8 cellular contexts compared by ENCODE assay signal in the genomic region with DNA sequence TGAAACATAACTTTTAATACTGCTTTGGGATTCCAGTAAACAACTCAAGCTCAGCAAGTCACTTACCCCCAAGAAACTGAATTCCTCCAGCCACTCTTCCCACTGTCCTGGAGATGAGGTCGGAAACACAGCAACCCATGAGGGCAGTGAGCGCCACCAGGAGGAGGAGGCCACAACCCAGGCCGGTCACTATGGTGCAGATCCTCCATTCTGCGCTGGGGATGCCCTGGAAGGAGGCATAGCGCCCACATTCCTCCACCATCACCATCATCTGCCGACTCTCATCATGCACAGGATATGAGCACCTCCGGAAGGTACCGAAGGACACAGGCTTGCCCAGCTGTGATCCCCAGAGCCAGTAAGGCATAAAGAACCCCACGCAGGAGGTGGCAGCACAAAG. TPM values are rescaled to one million over a fixed set of nuclear protein-coding genes. Genes with fewer than 3 reads are reported as not detected.
A peak's percentile ranks its signal among the peaks of the same experiment; 100 is the strongest.
DNase-seq lines count a peak whose midpoint lies in the region; ATAC-seq and TF ChIP-seq lines count a peak whose summit lies in the region.

No MANE protein-coding gene starts in this region.

- no peak for DNase-seq in AG04450 (ENCODE audit: low read depth, low spot score)
- DNase-seq in MG63: no peak
- no peak for DNase-seq in esophagus squamous epithelium (lab: John Stamatoyannopoulos, UW)
- DNase-seq in neural crest cell (ENCODE audit: low read depth, low spot score): peak; percentile 23
- DNase-seq in HUDEP-2 (lab: John Stamatoyannopoulos, UW; ENCODE audit: unreplicated experiment in 76 of 76): no peak
- DNase-seq in RKO (ENCODE audit: low spot score): no peak
- DNase-seq in T1000 (lab: John Stamatoyannopoulos, UW): no peak

- WGBS in esophagus squamous epithelium, 2 donors: 76 to 82% methylated on average over 2 to 9 of the region's 9 CpGs

- H3K36me3 Mint-ChIP-seq in neural crest cell (ENCODE audit: low read depth): peaks cover 7% of the 10 kb centered on the region

- intact Hi-C loops in esophagus squamous epithelium (cut with DNase I): no loop called here

- no peak overlapping the region for H3K27ac ChIP-seq in AG04450 (ENCODE audit: low read depth, low read length)
- H3K27ac ChIP-seq in esophagus squamous epithelium: peak overlapping the region in 1 of 4 donors; percentile 19

- H3K4me3 Mint-ChIP-seq in neural crest cell: peak overlapping the region; percentile 91

- TF ChIP-seq CTCF in AG04450 (IDR thresholded peaks at IDR 0.05; ENCODE audit: low read depth, low read length): peak; percentile 18; the same call in 1 of the 2 replicates
- TF ChIP-seq CTCF in esophagus squamous epithelium (IDR thresholded peaks at IDR 0.05): no peak
- peak; percentile 26 for TF ChIP-seq CTCF in neural crest cell (conservative IDR thresholded peaks at IDR 0.05)

- H3K4me3 ChIP-seq in AG04450 (ENCODE audit: low read depth, low read length) (peak overlapping the region; percentile 7; the same call in 1 of the 2 replicates), MG63 (peak overlapping the region; percentile 100), esophagus squamous epithelium (peak overlapping the region in 3 of 4 donors; percentile 25 to 78 (median 75))

- peaks cover 52% of the 10 kb centered on the region for H3K4me1 Mint-ChIP-seq in neural crest cell

- CTCF ChIA-PET in AG04450 (lab: Charles Lee): interaction anchor here (0.6 to 5.9 kb wide), 5 partner anchors 12 to 549 kb away, joined by 3 to 36 read pairs (median 3); no protein-coding TSS in a partner anchor

- H3K9me3 ChIP-seq in AG04450 (ENCODE audit: control insufficient read depth, insufficient read depth, low read length): no peaks in the 10 kb centered on the region; the same call in 1 of the 2 replicates
- H3K9me3 ChIP-seq in MG63: 0 out of 2 replicates have a peak, but pooled peaks cover 4% of the 10 kb centered on the region
- no peaks in the 10 kb centered on the region for H3K9me3 ChIP-seq in esophagus squamous epithelium

- H3K27ac Mint-ChIP-seq in neural crest cell (ENCODE audit: unreplicated experiment): peak overlapping the region; percentile 10

- H3K4me1 ChIP-seq in esophagus squamous epithelium: peaks cover 3 to 59% (median 9%) of the 10 kb centered on the region in 3 donors

- H3K9me3 Mint-ChIP-seq in neural crest cell: peaks cover under 1% of the 10 kb centered on the region

- no peaks in the 10 kb centered on the region for H3K27me3 ChIP-seq in AG04450 (ENCODE audit: control insufficient read depth, insufficient read depth, low read length)
- no peaks in the 10 kb centered on the region for H3K27me3 ChIP-seq in MG63
- H3K27me3 ChIP-seq in esophagus squamous epithelium: peaks cover 0 to 10% (median 0%) of the 10 kb centered on the region in 4 donors

- TF ChIP-seq POLR2A in esophagus squamous epithelium (IDR thresholded peaks at IDR 0.05): no peak

- POLR2A ChIA-PET in AG04450 (lab: Yijun Ruan, JAX): no interaction called here

- no peaks in the 10 kb centered on the region for H3K27me3 Mint-ChIP-seq in neural crest cell (ENCODE audit: low read depth)

- no peak for ATAC-seq in GM21825 (IDR thresholded peaks at IDR 0.05; ENCODE audit: unreplicated experiment)

- H3K36me3 ChIP-seq in MG63 (peaks cover 44% of the 10 kb centered on the region), esophagus squamous epithelium (no peaks in the 10 kb centered on the region)

RNA-seq across cellular contexts. Expression of a gene that starts 2.2 kb away (rescaled TPM):
- 36.9 and 40.3 TPM in 2 replicates for polyA plus RNA-seq in AG04450 (2011; rRNA removed)
- 28.3 and 32.8 TPM in 2 replicates for polyA minus RNA-seq in AG04450 (2011; rRNA and poly(A)+ RNA removed)
- 71.5 and 77.5 TPM in 2 replicates for total RNA-seq in MG63 (2014; rRNA removed; shearing (Covaris generic); ENCODE audit: low replicate concordance)
- total RNA-seq in esophagus squamous epithelium: 10 to 100 TPM in 2 of 4 donors, 1 to 10 TPM in 2; 3.7 to 40.4 (median 8.0) TPM
- total RNA-seq in neural crest cell: 35.2 and 37.7 TPM in 2 replicates

RNA-seq across cellular contexts. Expression of a gene that starts 54.7 kb away (rescaled TPM):
- polyA plus RNA-seq in AG04450 (2011; rRNA removed): 32.6 and 48.6 TPM in 2 replicates
- 18.6 and 35.4 TPM in 2 replicates for polyA minus RNA-seq in AG04450 (2011; rRNA and poly(A)+ RNA removed)
- 19.9 and 21.4 TPM in 2 replicates for total RNA-seq in MG63 (2014; rRNA removed; shearing (Covaris generic); ENCODE audit: low replicate concordance)
- total RNA-seq in esophagus squamous epithelium (10 to 100 TPM; 10.5 to 18.9 (median 14.9) TPM), neural crest cell (26.3 and 36.2 TPM in 2 replicates)

Comparison
In these comparisons a context has a peak if more than half of its experiments do, and no peak if none do; other contexts are left out.
1. H3K4me3 ChIP-seq: peak in every context shown above with its lines; median percentile 100 in MG63; 75 in esophagus squamous epithelium; 7 in AG04450.
2. CTCF ChIP-seq: peak in AG04450 (single experiment) and neural crest cell (single experiment); none in esophagus squamous epithelium (0 of 6).